ENCODE assay signal across 2 cellular contexts in the genomic region with DNA sequence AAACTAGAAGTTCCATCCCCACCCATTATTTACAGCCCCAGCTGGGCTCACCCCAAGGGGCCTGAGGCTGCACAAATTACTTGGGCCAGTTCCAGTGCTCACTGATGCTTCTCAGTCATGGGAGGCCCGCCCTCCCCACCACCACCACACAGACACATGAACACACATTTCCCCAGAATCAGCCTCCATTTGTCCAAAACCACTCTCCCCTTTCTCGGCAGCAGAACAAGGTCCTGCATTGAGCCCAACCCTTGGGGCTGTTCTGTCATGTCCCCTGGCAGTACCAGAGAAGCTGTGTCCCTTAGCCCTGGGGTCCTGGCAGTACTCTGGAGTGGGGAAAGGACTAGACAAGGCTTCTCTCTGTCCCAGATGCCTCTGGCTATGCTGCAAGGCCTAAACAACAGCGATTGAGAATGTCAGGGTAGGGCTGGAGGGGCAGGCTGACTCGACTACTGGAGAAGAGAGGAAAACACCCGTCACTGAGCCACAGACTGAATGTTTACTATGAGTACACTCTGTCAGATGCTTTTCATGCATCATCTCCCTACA.
TF ChIP-seq lines count a peak whose summit lies in the region.

No MANE protein-coding gene starts in this region.

TF ChIP-seq in Ishikawa, 13 proteins besides CTCF, POLR2A, EP300 and RAD21:
- TF ChIP-seq FOXM1 (IDR thresholded peaks at IDR 0.05; ENCODE audit: borderline replicate concordance, low read depth) (no peak), NFIC (IDR thresholded peaks at IDR 0.05) (peak; percentile 52), CREB1 (IDR thresholded peaks at IDR 0.05; ENCODE audit: low read depth) (no peak)

TF ChIP-seq in GM12878, 131 proteins besides CTCF, POLR2A, EP300 and RAD21:
- TF ChIP-seq MEF2B (IDR thresholded peaks at IDR 0.05; ENCODE audit: partially characterized antibody, poor library complexity, severe bottlenecking) (peak; percentile 26), ZNF274 (IDR thresholded peaks at IDR 0.05; ENCODE audit: insufficient read depth, insufficient read length) (no peak), CBX5 (IDR thresholded peaks at IDR 0.05; ENCODE audit: low read depth) (no peak)
- TF ChIP-seq, protein P1, sequence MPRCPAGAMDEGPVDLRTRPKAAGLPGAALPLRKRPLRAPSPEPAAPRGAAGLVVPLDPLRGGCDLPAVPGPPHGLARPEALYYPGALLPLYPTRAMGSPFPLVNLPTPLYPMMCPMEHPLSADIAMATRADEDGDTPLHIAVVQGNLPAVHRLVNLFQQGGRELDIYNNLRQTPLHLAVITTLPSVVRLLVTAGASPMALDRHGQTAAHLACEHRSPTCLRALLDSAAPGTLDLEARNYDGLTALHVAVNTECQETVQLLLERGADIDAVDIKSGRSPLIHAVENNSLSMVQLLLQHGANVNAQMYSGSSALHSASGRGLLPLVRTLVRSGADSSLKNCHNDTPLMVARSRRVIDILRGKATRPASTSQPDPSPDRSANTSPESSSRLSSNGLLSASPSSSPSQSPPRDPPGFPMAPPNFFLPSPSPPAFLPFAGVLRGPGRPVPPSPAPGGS (IDR thresholded peaks at IDR 0.05; ENCODE audit: borderline replicate concordance, insufficient read depth, low read depth, low read length, poor library complexity, severe bottlenecking) = no peak
TF ChIP-seq in GM12878: peak in this region for 1.
